In genomic region chr2:144358979-144359541, GRCh38 we compare ENCODE assay signal across 1 cellular context.
TF ChIP-seq lines count a peak whose summit lies in the region.

No MANE protein-coding gene starts in this region.

TF ChIP-seq in K562, 482 proteins besides CTCF, POLR2A, EP300 and RAD21 (continued from another document and continues in another):
- TF ChIP-seq ZMIZ1 (IDR thresholded peaks at IDR 0.05; ENCODE audit: low read depth in 2 of 2, low read length in 2 of 2), result peak in 1 of 2 experiments; percentile 83; a peak in 2 of 4 replicates
- TF ChIP-seq CBX2 (IDR thresholded peaks at IDR 0.05; ENCODE audit: insufficient read depth, low read length, poor library complexity, severe bottlenecking), result no peak
- no peak for TF ChIP-seq YBX1 (IDR thresholded peaks at IDR 0.05)
- 0 out of 2 replicates have a peak, but pooled peaks have one; percentile 31 for TF ChIP-seq MEF2A (IDR thresholded peaks at IDR 0.05; ENCODE audit: control insufficient read depth, low read depth, low read length)
- no peak for TF ChIP-seq ATF1 (CRISPR knock-in tag; IDR thresholded peaks at IDR 0.05)
- TF ChIP-seq ATF1 (tag; IDR thresholded peaks at IDR 0.05), result peak; percentile 38; the same call in 1 of the 2 replicates
- peak; percentile 84 for TF ChIP-seq RNF2 (IDR thresholded peaks at IDR 0.05)
- 0 out of 2 replicates have a peak, but pooled peaks have one; percentile 18 for TF ChIP-seq FOXM1 (IDR thresholded peaks at IDR 0.05; ENCODE audit: low read depth)
- no peak for TF ChIP-seq FOXM1 (CRISPR knock-in tag; IDR thresholded peaks at IDR 0.05; ENCODE audit: low read depth)
- no peak for TF ChIP-seq ZBTB40 (IDR thresholded peaks at IDR 0.05)
- TF ChIP-seq ZBTB40 (CRISPR knock-in tag; IDR thresholded peaks at IDR 0.05), result no peak
- no peak for TF ChIP-seq RBM15 (IDR thresholded peaks at IDR 0.05; ENCODE audit: insufficient read depth, low read length)
- peak; percentile 73 for TF ChIP-seq ELF4 (CRISPR knock-in tag; IDR thresholded peaks at IDR 0.05)
- TF ChIP-seq FOXK2 (conservative IDR thresholded peaks at IDR 0.05 in 1 of 2, IDR thresholded peaks at IDR 0.05 in 1 of 2; ENCODE audit: low read depth in 2 of 2), result peak; percentile 32 to 66; a peak in 1 of 4 replicates
- no peak for TF ChIP-seq ZNF589 (CRISPR knock-in tag; IDR thresholded peaks at IDR 0.05; ENCODE audit: low read depth)
- no peak for TF ChIP-seq ADNP (tag; IDR thresholded peaks at IDR 0.05)
- no peak for TF ChIP-seq POU5F1 (IDR thresholded peaks at IDR 0.05; ENCODE audit: borderline replicate concordance, low read depth, low read length, partially characterized antibody)
- peak in 1 of 2 experiments; percentile 48; a peak in 1 of 4 replicates for TF ChIP-seq NONO (IDR thresholded peaks at IDR 0.05; ENCODE audit: low read depth in 2 of 2, low read length in 1 of 2)
- peak; percentile 69; the same call in 1 of the 2 replicates for TF ChIP-seq EHMT2 (IDR thresholded peaks at IDR 0.05)
- TF ChIP-seq RBFOX2 (IDR thresholded peaks at IDR 0.05; ENCODE audit: low read depth, low read length), result peak; percentile 66
- TF ChIP-seq, protein P1, sequence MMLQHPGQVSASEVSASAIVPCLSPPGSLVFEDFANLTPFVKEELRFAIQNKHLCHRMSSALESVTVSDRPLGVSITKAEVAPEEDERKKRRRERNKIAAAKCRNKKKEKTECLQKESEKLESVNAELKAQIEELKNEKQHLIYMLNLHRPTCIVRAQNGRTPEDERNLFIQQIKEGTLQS (IDR thresholded peaks at IDR 0.05), result peak; percentile 33; the same call in 1 of the 2 replicates
- TF ChIP-seq, protein P1 (CRISPR knock-in tag; conservative IDR thresholded peaks at IDR 0.05), result no peak
- TF ChIP-seq POLR2B (IDR thresholded peaks at IDR 0.05; ENCODE audit: low read depth, partially characterized antibody), result peak; percentile 69
- TF ChIP-seq EP400 (IDR thresholded peaks at IDR 0.05), result peak; percentile 38; the same call in 1 of the 2 replicates
- no peak for TF ChIP-seq NR1H2 (CRISPR knock-in tag; IDR thresholded peaks at IDR 0.05)
- TF ChIP-seq NRF1 (conservative IDR thresholded peaks at IDR 0.05 in 1 of 2, IDR thresholded peaks at IDR 0.05 in 1 of 2), result peak in 1 of 2 experiments; percentile 33; a peak in 2 of 4 replicates
- TF ChIP-seq ATF7 (IDR thresholded peaks at IDR 0.05), result peak; percentile 40; the same call in 1 of the 2 replicates
- 0 out of 2 replicates have a peak, but pooled peaks have one; percentile 14 for TF ChIP-seq HCFC1 (IDR thresholded peaks at IDR 0.05; ENCODE audit: low read depth, low read length)
- TF ChIP-seq CC2D1A (IDR thresholded peaks at IDR 0.05), result peak; percentile 47; the same call in 1 of the 2 replicates
- TF ChIP-seq NFIC (IDR thresholded peaks at IDR 0.05), result peak; percentile 79
- TF ChIP-seq MNT (conservative IDR thresholded peaks at IDR 0.05), result no peak
- TF ChIP-seq, protein P2, sequence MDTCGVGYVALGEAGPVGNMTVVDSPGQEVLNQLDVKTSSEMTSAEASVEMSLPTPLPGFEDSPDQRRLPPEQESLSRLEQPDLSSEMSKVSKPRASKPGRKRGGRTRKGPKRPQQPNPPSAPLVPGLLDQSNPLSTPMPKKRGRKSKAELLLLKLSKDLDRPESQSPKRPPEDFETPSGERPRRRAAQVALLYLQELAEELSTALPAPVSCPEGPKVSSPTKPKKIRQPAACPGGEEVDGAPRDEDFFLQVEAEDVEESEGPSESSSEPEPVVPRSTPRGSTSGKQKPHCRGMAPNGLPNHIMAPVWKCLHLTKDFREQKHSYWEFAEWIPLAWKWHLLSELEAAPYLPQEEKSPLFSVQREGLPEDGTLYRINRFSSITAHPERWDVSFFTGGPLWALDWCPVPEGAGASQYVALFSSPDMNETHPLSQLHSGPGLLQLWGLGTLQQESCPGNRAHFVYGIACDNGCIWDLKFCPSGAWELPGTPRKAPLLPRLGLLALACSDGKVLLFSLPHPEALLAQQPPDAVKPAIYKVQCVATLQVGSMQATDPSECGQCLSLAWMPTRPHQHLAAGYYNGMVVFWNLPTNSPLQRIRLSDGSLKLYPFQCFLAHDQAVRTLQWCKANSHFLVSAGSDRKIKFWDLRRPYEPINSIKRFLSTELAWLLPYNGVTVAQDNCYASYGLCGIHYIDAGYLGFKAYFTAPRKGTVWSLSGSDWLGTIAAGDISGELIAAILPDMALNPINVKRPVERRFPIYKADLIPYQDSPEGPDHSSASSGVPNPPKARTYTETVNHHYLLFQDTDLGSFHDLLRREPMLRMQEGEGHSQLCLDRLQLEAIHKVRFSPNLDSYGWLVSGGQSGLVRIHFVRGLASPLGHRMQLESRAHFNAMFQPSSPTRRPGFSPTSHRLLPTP (IDR thresholded peaks at IDR 0.05; ENCODE audit: borderline replicate concordance, extremely low read depth, insufficient read length), result no peak
- peak; percentile 48; the same call in 1 of the 2 replicates for TF ChIP-seq MBD2 (IDR thresholded peaks at IDR 0.05; ENCODE audit: borderline replicate concordance, low read depth)
- TF ChIP-seq POLR3A (IDR thresholded peaks at IDR 0.05; ENCODE audit: borderline replicate concordance, extremely low read depth, insufficient read depth, insufficient read length), result no peak
- peak; percentile 70 for TF ChIP-seq ZNF696 (CRISPR knock-in tag; conservative IDR thresholded peaks at IDR 0.05)
- TF ChIP-seq, protein P3, sequence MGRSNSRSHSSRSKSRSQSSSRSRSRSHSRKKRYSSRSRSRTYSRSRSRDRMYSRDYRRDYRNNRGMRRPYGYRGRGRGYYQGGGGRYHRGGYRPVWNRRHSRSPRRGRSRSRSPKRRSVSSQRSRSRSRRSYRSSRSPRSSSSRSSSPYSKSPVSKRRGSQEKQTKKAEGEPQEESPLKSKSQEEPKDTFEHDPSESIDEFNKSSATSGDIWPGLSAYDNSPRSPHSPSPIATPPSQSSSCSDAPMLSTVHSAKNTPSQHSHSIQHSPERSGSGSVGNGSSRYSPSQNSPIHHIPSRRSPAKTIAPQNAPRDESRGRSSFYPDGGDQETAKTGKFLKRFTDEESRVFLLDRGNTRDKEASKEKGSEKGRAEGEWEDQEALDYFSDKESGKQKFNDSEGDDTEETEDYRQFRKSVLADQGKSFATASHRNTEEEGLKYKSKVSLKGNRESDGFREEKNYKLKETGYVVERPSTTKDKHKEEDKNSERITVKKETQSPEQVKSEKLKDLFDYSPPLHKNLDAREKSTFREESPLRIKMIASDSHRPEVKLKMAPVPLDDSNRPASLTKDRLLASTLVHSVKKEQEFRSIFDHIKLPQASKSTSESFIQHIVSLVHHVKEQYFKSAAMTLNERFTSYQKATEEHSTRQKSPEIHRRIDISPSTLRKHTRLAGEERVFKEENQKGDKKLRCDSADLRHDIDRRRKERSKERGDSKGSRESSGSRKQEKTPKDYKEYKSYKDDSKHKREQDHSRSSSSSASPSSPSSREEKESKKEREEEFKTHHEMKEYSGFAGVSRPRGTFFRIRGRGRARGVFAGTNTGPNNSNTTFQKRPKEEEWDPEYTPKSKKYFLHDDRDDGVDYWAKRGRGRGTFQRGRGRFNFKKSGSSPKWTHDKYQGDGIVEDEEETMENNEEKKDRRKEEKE (IDR thresholded peaks at IDR 0.05; ENCODE audit: borderline replicate concordance in 1 of 2, control insufficient read depth in 1 of 2, low read depth in 2 of 2, low read length in 1 of 2), result peak in 1 of 2 experiments; percentile 99; a peak in 2 of 4 replicates
- 0 out of 2 replicates have a peak, but pooled peaks have one; percentile 30 for TF ChIP-seq MYC (IDR thresholded peaks at IDR 0.05; ENCODE audit: low read depth, low read length)
- TF ChIP-seq MYC (CRISPR knock-in tag; IDR thresholded peaks at IDR 0.05; ENCODE audit: borderline replicate concordance, low read depth), result no peak
- no peak for TF ChIP-seq NCOA2 (IDR thresholded peaks at IDR 0.05; ENCODE audit: partially characterized antibody in 2 of 2)
- 0 out of 4 replicates have a peak, but pooled peaks of 1 of the 2 experiments have one; percentile 16 for TF ChIP-seq SRF (CRISPR knock-in tag; IDR thresholded peaks at IDR 0.05)
- peak; percentile 89 for TF ChIP-seq BACH1 (tag; IDR thresholded peaks at IDR 0.05)
- no peak for TF ChIP-seq TCFL5 (CRISPR knock-in tag; conservative IDR thresholded peaks at IDR 0.05)
- peak; percentile 30; the same call in 1 of the 2 replicates for TF ChIP-seq RFX7 (CRISPR knock-in tag; IDR thresholded peaks at IDR 0.05)
